Comparison of ENCODE assay signal across 6 cellular contexts in genomic region chr16:50953266-50953665, GRCh38.
"Had no signal": no experiment of that assay in that cellular context is flagged by ENCODE, and none has a peak within 500 bp of the region (broad histone marks: within the 10 kb centered on the region; RNA-seq: fewer than 3 reads in every experiment).

No MANE protein-coding gene starts in this region.

- DNase-seq: H9, HCEC 1CT, HFFc6, KG1 had no signal

- H3K4me3 ChIP-seq: GM23338, K562 had no signal
